ENCODE assay signal across 1 cellular context in the genomic region with DNA sequence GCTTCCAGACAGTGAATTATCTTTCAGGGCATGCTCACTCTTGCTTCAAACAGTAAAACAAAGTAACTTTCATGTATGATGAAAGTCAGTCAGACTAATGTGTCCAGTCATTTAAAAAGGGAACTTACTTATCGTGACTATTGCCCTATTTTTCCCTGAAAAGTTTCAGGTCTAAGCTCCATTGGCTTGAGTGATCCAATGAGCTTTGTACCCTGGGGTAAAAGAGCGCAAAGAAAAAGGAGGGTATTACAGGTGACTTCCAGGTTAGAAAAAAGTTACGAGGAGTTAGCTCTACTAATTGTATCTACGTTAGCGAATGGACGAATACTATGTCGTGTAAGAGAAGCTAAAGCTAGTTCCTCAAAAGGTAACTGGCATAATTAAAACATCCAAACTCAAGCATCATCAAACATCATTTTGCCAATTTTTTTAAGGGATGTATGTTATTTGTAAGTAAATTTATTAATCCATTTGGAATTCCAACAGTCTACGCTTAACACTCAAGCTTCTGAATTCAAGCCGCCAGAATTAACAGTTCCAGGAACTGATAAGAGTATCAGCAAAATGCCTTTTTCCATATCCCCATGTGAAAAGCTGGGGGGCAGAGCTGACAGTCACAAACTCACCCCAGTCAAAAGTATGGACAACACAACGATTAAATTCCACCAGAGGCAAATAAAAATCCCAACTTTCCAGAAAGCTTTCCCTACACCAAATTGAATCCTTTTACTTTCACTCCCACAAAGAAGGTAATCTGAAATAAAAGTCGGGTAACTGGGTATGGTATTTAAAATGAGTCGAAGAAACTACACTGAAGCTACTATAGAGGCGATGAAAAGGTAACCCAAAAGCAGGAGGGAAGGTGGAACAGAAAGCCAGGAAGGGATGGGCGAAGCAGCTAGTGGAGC.
TF ChIP-seq lines count a peak whose summit lies in the region.

No MANE protein-coding gene starts in this region.

TF ChIP-seq in K562, 482 proteins besides CTCF, POLR2A, EP300 and RAD21 (continued from another document):
- TF ChIP-seq, protein P1, sequence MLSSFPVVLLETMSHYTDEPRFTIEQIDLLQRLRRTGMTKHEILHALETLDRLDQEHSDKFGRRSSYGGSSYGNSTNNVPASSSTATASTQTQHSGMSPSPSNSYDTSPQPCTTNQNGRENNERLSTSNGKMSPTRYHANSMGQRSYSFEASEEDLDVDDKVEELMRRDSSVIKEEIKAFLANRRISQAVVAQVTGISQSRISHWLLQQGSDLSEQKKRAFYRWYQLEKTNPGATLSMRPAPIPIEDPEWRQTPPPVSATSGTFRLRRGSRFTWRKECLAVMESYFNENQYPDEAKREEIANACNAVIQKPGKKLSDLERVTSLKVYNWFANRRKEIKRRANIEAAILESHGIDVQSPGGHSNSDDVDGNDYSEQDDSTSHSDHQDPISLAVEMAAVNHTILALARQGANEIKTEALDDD (IDR thresholded peaks at IDR 0.05) = peak; percentile 93
- no peak for TF ChIP-seq CEBPG (CRISPR knock-in tag; IDR thresholded peaks at IDR 0.05)
- TF ChIP-seq CEBPG (tag; conservative IDR thresholded peaks at IDR 0.05 in 1 of 2, IDR thresholded peaks at IDR 0.05 in 1 of 2) = peak in 1 of 2 experiments; percentile 9; a peak in 1 of 4 replicates
- 0 out of 2 replicates have a peak, but pooled peaks have one; percentile 22 for TF ChIP-seq MAFG (tag; conservative IDR thresholded peaks at IDR 0.05)
- peak; percentile 53; the same call in 1 of the 2 replicates for TF ChIP-seq CEBPB (tag; IDR thresholded peaks at IDR 0.05)
- TF ChIP-seq, protein P2, sequence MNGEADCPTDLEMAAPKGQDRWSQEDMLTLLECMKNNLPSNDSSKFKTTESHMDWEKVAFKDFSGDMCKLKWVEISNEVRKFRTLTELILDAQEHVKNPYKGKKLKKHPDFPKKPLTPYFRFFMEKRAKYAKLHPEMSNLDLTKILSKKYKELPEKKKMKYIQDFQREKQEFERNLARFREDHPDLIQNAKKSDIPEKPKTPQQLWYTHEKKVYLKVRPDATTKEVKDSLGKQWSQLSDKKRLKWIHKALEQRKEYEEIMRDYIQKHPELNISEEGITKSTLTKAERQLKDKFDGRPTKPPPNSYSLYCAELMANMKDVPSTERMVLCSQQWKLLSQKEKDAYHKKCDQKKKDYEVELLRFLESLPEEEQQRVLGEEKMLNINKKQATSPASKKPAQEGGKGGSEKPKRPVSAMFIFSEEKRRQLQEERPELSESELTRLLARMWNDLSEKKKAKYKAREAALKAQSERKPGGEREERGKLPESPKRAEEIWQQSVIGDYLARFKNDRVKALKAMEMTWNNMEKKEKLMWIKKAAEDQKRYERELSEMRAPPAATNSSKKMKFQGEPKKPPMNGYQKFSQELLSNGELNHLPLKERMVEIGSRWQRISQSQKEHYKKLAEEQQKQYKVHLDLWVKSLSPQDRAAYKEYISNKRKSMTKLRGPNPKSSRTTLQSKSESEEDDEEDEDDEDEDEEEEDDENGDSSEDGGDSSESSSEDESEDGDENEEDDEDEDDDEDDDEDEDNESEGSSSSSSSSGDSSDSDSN (IDR thresholded peaks at IDR 0.05; ENCODE audit: borderline replicate concordance in 1 of 2, low read depth in 2 of 2, low read length in 2 of 2) = peak in 1 of 2 experiments; percentile 78; a peak in 2 of 4 replicates
- TF ChIP-seq MTA3 (IDR thresholded peaks at IDR 0.05; ENCODE audit: borderline replicate concordance) = no peak
- TF ChIP-seq MECOM (CRISPR knock-in tag; IDR thresholded peaks at IDR 0.05) = peak; percentile 10; the same call in 1 of the 2 replicates
- 0 out of 2 replicates have a peak, but pooled peaks have one; percentile 12 for TF ChIP-seq CXXC5 (CRISPR knock-in tag; IDR thresholded peaks at IDR 0.05)
- TF ChIP-seq, protein P3, sequence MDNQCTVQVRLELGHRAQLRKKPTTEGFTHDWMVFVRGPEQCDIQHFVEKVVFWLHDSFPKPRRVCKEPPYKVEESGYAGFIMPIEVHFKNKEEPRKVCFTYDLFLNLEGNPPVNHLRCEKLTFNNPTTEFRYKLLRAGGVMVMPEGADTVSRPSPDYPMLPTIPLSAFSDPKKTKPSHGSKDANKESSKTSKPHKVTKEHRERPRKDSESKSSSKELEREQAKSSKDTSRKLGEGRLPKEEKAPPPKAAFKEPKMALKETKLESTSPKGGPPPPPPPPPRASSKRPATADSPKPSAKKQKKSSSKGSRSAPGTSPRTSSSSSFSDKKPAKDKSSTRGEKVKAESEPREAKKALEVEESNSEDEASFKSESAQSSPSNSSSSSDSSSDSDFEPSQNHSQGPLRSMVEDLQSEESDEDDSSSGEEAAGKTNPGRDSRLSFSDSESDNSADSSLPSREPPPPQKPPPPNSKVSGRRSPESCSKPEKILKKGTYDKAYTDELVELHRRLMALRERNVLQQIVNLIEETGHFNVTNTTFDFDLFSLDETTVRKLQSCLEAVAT (IDR thresholded peaks at IDR 0.05) = peak; percentile 85 to 93
- no peak for TF ChIP-seq ZNF707 (CRISPR knock-in tag; conservative IDR thresholded peaks at IDR 0.05)
TF ChIP-seq in K562: peak in this region for 25.
